Comparison of ENCODE assay signal across 27 cellular contexts in the genomic region with DNA sequence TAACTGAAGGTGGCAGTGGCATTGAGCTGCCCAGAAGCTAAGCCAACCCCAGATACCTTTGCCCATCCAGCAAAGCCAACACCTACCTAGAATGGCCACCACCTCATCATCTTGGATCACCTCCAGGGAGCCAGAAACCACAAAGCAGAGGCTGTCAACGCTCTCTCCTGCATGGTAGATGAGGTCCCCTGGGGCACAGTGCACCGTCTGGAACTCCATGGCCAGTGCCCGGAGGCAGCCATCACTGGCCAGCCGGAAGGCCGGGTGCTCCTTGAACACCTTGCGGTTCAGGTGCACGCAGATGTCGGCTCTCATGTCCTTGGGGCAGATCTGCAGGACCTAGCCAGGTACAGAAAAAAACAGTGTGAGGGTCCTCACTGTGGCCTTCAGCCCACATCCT.
"Had no signal": no experiment of that assay in that cellular context is flagged by ENCODE, and none has a peak within 500 bp of the region (broad histone marks: within the 10 kb centered on the region; RNA-seq: fewer than 3 reads in every experiment).

No MANE protein-coding gene starts in this region.

- H3K4me1 ChIP-seq: left ventricle myocardium inferior, pancreas, prostate gland, suprapubic skin, tibial artery, vagina had no signal

- ATAC-seq: left colon; natural killer cell; pancreas; right cardiac atrium; sciatic nerve; stimulated activated effector memory CD8-positive, alpha-beta T cell treated with anti-CD3 and anti-CD28 coated beads, Interleukin-12 subunit alpha, Interleukin-12 subunit beta, amount 100 ng/mL, for 72 hours had no signal

- H3K4me3 ChIP-seq: left ventricle myocardium inferior, lung, neural progenitor cell, pancreas, prostate gland, skin epidermis, suprapubic skin, thoracic aorta, tibial artery, vagina had no signal

- H2AFZ ChIP-seq: neural progenitor cell had no signal

- H3K27ac ChIP-seq: left ventricle myocardium inferior, neural progenitor cell, pancreas, prostate gland, skin epidermis, suprapubic skin, thoracic aorta, tibial artery, vagina had no signal

- H3K9ac ChIP-seq: neural progenitor cell had no signal

- H3K4me2 ChIP-seq: neural progenitor cell had no signal

- H3K36me3 ChIP-seq: left ventricle myocardium inferior, neural progenitor cell, pancreas, prostate gland, suprapubic skin, thoracic aorta, tibial artery, vagina had no signal

- H3K27me3 ChIP-seq: neural progenitor cell, tibial artery, vagina had no signal

- H3K9me3 ChIP-seq: left ventricle myocardium inferior, pancreas, prostate gland, suprapubic skin, thoracic aorta, tibial artery, vagina had no signal

- DNase-seq: hypothalamus; immature natural killer cell; kidney; left colon; left ventricle myocardium inferior; mesendoderm; naive B cell; natural killer cell; nephron progenitor cell; retina; right cardiac atrium; stimulated activated CD4-positive, alpha-beta T cell treated with anti-CD3 and anti-CD28 coated beads, Interleukin-12 subunit alpha, Interleukin-12 subunit beta, amount 100 ng/mL, for 4 hours; stimulated activated CD4-positive, alpha-beta T cell treated with anti-CD3 and anti-CD28 coated beads, Interleukin-15, amount 100 ng/mL, for 24 hours; stimulated activated CD4-positive, alpha-beta T cell treated with anti-CD3 and anti-CD28 coated beads, Interleukin-2, amount 100 ng/mL, for 24 hours; stimulated activated CD4-positive, alpha-beta T cell treated with anti-CD3 and anti-CD28 coated beads, Interleukin-4, amount 100 ng/mL, for 1 hour; stimulated activated naive CD4-positive, alpha-beta T cell; tibial artery had no signal
